In genomic region chr3:60351481-60351880, GRCh38 we compare ENCODE assay signal across 9 cellular contexts.
"Had no signal": no experiment of that assay in that cellular context is flagged by ENCODE, and none has a peak within 500 bp of the region (broad histone marks: within the 10 kb centered on the region; RNA-seq: fewer than 3 reads in every experiment).

No MANE protein-coding gene starts in this region.

- H3K4me3 Mint-ChIP-seq: HFFc6, IgD-negative memory B cell had no signal

- H3K27me3 Mint-ChIP-seq: IgD-negative memory B cell had no signal

- ATAC-seq: HCT116, HepG2 had no signal

- DNase-seq: GM23248, GOT3, H7, HFFc6 had no signal

- H3K4me3 ChIP-seq: GM23248, HAP-1 had no signal

- H3K4me1 ChIP-seq: HAP-1 had no signal

- H3K27ac ChIP-seq: GM23248, HL-60 had no signal

- H3K4me1 Mint-ChIP-seq: IgD-negative memory B cell had no signal

- H2AFZ ChIP-seq: GM23248 had no signal

- H3K9me3 Mint-ChIP-seq: IgD-negative memory B cell had no signal

- H3K36me3 ChIP-seq: HAP-1 had no signal

- H3K9ac ChIP-seq: GM23248 had no signal

- H3K27ac Mint-ChIP-seq: HFFc6, IgD-negative memory B cell had no signal

- H3K9me3 ChIP-seq: HAP-1 had no signal
